Comparison of ENCODE assay signal across 8 cellular contexts in the genomic region with DNA sequence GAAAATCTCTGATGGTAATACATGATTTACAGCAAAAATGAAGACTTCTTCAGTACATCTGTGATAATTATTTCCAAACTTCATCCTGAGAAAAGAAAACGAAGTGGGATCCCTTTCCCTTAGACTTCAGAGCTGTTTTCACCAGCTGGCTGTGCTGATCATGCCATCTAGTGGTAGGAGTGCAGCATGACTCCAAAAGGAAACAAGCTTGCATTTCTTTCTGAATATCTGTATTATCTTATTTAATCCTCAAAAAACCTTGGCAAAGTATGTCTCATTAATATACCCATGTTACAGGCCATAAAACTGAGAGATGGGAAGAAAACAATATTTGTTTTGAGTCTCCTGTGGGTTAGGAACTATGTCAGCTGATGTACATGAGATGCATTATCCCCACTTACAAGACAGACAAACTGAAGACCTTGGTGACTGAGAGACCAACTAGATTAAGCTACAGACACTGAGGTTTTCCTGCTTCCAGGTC.
DNase-seq lines count a peak whose midpoint lies in the region; ATAC-seq and TF ChIP-seq lines count a peak whose summit lies in the region.

No MANE protein-coding gene starts in this region.

- no peaks in the 10 kb centered on the region for H3K9me3 ChIP-seq in HEK293 (ENCODE audit: control insufficient read depth, insufficient read depth, low read depth, low read length)

- no peaks in the 10 kb centered on the region for H3K4me1 ChIP-seq in HEK293 (ENCODE audit: control insufficient read depth, insufficient read depth, low read length)

- DNase-seq in DMS 273 treated with DMSO at 0.1 percent for 48 hours (lab: John Stamatoyannopoulos, UW) (peak; percentile 8), NCI-H82 (lab: John Stamatoyannopoulos, UW) (peak; percentile 65), astrocyte of the hippocampus (ENCODE audit: low read depth, low spot score) (peak; percentile 71), hippocampal formation (lab: John Stamatoyannopoulos, UW) (peak; percentile 3 to 65), smooth muscle cell of the brain vasculature (ENCODE audit: low read depth, low spot score) (peak; percentile 31)

- TF ChIP-seq CTCF in HEK293 (tag by site-specific recombination; IDR thresholded peaks at IDR 0.05), result peak; percentile 46; the same call in 1 of the 2 replicates

- H3K27ac ChIP-seq in HEK293 (ENCODE audit: extremely low read depth, low read depth, low read length), result no peak overlapping the region

- no peak overlapping the region for H3K4me3 ChIP-seq in HEK293 (ENCODE audit: low read depth, low read length)

- POLR2A ChIA-PET in HEK293 (lab: Yijun Ruan, JAX), result interaction anchor here (0.9 to 1.1 kb wide), 2 partner anchors 13 to 223 kb away, joined by 3 read pairs; a partner anchor contains a TSS

- no peak for ATAC-seq in GM19328 (IDR thresholded peaks at IDR 0.05; ENCODE audit: unreplicated experiment)
- no peak for ATAC-seq in HG03095 (IDR thresholded peaks at IDR 0.05; ENCODE audit: unreplicated experiment)

- CTCF ChIA-PET in HEK293 (lab: Yijun Ruan, JAX), result interaction anchor here (0.6 to 4.7 kb wide), 48 partner anchors 9 to 619 kb away, joined by 3 to 71 read pairs (median 4); a partner anchor contains a TSS

- H3K36me3 ChIP-seq in HEK293 (ENCODE audit: control insufficient read depth in 2 of 2, insufficient read depth in 1 of 2, low read length in 2 of 2), result no peaks in the 10 kb centered on the region

TF ChIP-seq in HEK293, 187 proteins besides CTCF, POLR2A, EP300 and RAD21 (continues in another document):
- TF ChIP-seq, protein P1, sequence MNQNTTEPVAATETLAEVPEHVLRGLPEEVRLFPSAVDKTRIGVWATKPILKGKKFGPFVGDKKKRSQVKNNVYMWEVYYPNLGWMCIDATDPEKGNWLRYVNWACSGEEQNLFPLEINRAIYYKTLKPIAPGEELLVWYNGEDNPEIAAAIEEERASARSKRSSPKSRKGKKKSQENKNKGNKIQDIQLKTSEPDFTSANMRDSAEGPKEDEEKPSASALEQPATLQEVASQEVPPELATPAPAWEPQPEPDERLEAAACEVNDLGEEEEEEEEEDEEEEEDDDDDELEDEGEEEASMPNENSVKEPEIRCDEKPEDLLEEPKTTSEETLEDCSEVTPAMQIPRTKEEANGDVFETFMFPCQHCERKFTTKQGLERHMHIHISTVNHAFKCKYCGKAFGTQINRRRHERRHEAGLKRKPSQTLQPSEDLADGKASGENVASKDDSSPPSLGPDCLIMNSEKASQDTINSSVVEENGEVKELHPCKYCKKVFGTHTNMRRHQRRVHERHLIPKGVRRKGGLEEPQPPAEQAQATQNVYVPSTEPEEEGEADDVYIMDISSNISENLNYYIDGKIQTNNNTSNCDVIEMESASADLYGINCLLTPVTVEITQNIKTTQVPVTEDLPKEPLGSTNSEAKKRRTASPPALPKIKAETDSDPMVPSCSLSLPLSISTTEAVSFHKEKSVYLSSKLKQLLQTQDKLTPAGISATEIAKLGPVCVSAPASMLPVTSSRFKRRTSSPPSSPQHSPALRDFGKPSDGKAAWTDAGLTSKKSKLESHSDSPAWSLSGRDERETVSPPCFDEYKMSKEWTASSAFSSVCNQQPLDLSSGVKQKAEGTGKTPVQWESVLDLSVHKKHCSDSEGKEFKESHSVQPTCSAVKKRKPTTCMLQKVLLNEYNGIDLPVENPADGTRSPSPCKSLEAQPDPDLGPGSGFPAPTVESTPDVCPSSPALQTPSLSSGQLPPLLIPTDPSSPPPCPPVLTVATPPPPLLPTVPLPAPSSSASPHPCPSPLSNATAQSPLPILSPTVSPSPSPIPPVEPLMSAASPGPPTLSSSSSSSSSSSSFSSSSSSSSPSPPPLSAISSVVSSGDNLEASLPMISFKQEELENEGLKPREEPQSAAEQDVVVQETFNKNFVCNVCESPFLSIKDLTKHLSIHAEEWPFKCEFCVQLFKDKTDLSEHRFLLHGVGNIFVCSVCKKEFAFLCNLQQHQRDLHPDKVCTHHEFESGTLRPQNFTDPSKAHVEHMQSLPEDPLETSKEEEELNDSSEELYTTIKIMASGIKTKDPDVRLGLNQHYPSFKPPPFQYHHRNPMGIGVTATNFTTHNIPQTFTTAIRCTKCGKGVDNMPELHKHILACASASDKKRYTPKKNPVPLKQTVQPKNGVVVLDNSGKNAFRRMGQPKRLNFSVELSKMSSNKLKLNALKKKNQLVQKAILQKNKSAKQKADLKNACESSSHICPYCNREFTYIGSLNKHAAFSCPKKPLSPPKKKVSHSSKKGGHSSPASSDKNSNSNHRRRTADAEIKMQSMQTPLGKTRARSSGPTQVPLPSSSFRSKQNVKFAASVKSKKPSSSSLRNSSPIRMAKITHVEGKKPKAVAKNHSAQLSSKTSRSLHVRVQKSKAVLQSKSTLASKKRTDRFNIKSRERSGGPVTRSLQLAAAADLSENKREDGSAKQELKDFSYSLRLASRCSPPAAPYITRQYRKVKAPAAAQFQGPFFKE (tag by site-specific recombination; IDR thresholded peaks at IDR 0.05; ENCODE audit: borderline replicate concordance), result no peak
- TF ChIP-seq ZNF157 (tag by site-specific recombination; IDR thresholded peaks at IDR 0.05), result no peak
- TF ChIP-seq, protein P2, sequence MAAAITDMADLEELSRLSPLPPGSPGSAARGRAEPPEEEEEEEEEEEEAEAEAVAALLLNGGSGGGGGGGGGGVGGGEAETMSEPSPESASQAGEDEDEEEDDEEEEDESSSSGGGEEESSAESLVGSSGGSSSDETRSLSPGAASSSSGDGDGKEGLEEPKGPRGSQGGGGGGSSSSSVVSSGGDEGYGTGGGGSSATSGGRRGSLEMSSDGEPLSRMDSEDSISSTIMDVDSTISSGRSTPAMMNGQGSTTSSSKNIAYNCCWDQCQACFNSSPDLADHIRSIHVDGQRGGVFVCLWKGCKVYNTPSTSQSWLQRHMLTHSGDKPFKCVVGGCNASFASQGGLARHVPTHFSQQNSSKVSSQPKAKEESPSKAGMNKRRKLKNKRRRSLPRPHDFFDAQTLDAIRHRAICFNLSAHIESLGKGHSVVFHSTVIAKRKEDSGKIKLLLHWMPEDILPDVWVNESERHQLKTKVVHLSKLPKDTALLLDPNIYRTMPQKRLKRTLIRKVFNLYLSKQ (tag by site-specific recombination; IDR thresholded peaks at IDR 0.05; ENCODE audit: borderline replicate concordance), result no peak
- no peak for TF ChIP-seq ZSCAN16 (tag by site-specific recombination; IDR thresholded peaks at IDR 0.05)
- TF ChIP-seq KLF1 (tag by site-specific recombination; IDR thresholded peaks at IDR 0.05), result no peak
- no peak for TF ChIP-seq ZNF140 (tag by site-specific recombination; IDR thresholded peaks at IDR 0.05)
- TF ChIP-seq IKZF3 (tag by site-specific recombination; IDR thresholded peaks at IDR 0.05), result peak; percentile 74; the same call in 1 of the 2 replicates
- TF ChIP-seq, protein P3, sequence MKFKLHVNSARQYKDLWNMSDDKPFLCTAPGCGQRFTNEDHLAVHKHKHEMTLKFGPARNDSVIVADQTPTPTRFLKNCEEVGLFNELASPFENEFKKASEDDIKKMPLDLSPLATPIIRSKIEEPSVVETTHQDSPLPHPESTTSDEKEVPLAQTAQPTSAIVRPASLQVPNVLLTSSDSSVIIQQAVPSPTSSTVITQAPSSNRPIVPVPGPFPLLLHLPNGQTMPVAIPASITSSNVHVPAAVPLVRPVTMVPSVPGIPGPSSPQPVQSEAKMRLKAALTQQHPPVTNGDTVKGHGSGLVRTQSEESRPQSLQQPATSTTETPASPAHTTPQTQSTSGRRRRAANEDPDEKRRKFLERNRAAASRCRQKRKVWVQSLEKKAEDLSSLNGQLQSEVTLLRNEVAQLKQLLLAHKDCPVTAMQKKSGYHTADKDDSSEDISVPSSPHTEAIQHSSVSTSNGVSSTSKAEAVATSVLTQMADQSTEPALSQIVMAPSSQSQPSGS (tag by site-specific recombination; IDR thresholded peaks at IDR 0.05; ENCODE audit: low read depth), result no peak
- peak; percentile 52 for TF ChIP-seq ZBTB17 (tag by site-specific recombination; IDR thresholded peaks at IDR 0.05)
- TF ChIP-seq KLF9 (tag by site-specific recombination; IDR thresholded peaks at IDR 0.05; ENCODE audit: low read depth), result no peak
- no peak for TF ChIP-seq ZNF777 (tag by site-specific recombination; IDR thresholded peaks at IDR 0.05; ENCODE audit: borderline replicate concordance)
- no peak for TF ChIP-seq ZIC2 (tag by site-specific recombination; IDR thresholded peaks at IDR 0.05)
- TF ChIP-seq, protein P4, sequence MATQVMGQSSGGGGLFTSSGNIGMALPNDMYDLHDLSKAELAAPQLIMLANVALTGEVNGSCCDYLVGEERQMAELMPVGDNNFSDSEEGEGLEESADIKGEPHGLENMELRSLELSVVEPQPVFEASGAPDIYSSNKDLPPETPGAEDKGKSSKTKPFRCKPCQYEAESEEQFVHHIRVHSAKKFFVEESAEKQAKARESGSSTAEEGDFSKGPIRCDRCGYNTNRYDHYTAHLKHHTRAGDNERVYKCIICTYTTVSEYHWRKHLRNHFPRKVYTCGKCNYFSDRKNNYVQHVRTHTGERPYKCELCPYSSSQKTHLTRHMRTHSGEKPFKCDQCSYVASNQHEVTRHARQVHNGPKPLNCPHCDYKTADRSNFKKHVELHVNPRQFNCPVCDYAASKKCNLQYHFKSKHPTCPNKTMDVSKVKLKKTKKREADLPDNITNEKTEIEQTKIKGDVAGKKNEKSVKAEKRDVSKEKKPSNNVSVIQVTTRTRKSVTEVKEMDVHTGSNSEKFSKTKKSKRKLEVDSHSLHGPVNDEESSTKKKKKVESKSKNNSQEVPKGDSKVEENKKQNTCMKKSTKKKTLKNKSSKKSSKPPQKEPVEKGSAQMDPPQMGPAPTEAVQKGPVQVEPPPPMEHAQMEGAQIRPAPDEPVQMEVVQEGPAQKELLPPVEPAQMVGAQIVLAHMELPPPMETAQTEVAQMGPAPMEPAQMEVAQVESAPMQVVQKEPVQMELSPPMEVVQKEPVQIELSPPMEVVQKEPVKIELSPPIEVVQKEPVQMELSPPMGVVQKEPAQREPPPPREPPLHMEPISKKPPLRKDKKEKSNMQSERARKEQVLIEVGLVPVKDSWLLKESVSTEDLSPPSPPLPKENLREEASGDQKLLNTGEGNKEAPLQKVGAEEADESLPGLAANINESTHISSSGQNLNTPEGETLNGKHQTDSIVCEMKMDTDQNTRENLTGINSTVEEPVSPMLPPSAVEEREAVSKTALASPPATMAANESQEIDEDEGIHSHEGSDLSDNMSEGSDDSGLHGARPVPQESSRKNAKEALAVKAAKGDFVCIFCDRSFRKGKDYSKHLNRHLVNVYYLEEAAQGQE (tag by site-specific recombination; IDR thresholded peaks at IDR 0.05), result no peak
- TF ChIP-seq PRDM1 (tag by site-specific recombination; IDR thresholded peaks at IDR 0.05), result peak; percentile 91

Comparison
In these comparisons a context has a peak if more than half of its experiments do, and no peak if none do; other contexts are left out.
1. DNase-seq: peak in every context shown above with its lines; median percentile 71 in astrocyte of the hippocampus; 65 in NCI-H82; 34 in hippocampal formation; 31 in smooth muscle cell of the brain vasculature; 8 in DMS 273 treated with DMSO at 0.1 percent for 48 hours.